1 cellular context compared by ENCODE assay signal in genomic region chr20:11271319-11271718, GRCh38.
TF ChIP-seq lines count a peak whose summit lies in the region.

No MANE protein-coding gene starts in this region.

TF ChIP-seq in IMR-90, 13 proteins besides CTCF, POLR2A, EP300 and RAD21 (continued from another document):
- no peak for TF ChIP-seq RCOR1 (IDR thresholded peaks at IDR 0.05; ENCODE audit: insufficient replicate concordance, low read length)
- TF ChIP-seq NFE2L2 (IDR thresholded peaks at IDR 0.05; ENCODE audit: low read depth, low read length), result no peak
